In the genomic region with DNA sequence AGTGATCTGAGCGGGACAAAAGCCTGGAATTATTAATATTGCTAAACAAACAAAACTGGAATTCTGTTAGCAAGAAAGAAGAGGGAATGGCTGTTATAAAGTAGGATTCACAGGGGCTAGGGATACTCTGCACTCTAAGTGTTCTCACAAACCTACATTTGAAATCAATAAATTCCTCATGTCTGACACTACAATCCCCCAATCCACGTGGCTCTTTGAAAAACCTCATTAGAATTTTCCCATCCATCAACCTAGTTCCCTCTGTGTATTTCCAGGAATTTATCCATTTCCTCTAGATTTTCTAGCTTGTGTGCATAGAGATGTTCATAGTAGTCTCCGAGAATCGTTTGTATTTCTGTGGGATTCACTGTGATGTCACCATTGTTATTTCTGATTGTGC, we compare ENCODE assay signal across 22 cellular contexts.
"Had no signal": no experiment of that assay in that cellular context is flagged by ENCODE, and none has a peak within 500 bp of the region (broad histone marks: within the 10 kb centered on the region; RNA-seq: fewer than 3 reads in every experiment).

No MANE protein-coding gene starts in this region.

- H3K9me3 ChIP-seq: esophagus squamous epithelium, gastrocnemius medialis, heart right ventricle, left lung, lower lobe of right lung had no signal

- ATAC-seq: esophagus mucosa, gastrocnemius medialis, heart right ventricle, left cardiac atrium, left lung, left ventricle myocardium superior, lower lobe of right lung had no signal

- H3K4me1 ChIP-seq: esophagus squamous epithelium, gastrocnemius medialis, heart right ventricle, left lung, lower lobe of right lung had no signal

- H3K36me3 ChIP-seq: esophagus squamous epithelium, gastrocnemius medialis, heart right ventricle, left lung, lower lobe of right lung had no signal

- H3K4me3 ChIP-seq: coronary artery, dorsolateral prefrontal cortex, esophagus squamous epithelium, gastrocnemius medialis, heart right ventricle, left lung, lower lobe of right lung had no signal

- H3K27ac ChIP-seq: coronary artery, dorsolateral prefrontal cortex, epithelial cell of prostate, esophagus squamous epithelium, gastrocnemius medialis, heart right ventricle, left lung, lower lobe of right lung had no signal

- DNase-seq: dermis blood vessel endothelial cell; dorsolateral prefrontal cortex; effector CD4-positive, alpha-beta T cell; effector memory CD4-positive, alpha-beta T cell; erythroblast; esophagus squamous epithelium; foreskin fibroblast; foreskin melanocyte; gastrocnemius medialis; glutamatergic neuron; head of caudate nucleus; heart right ventricle; hippocampal formation; left cardiac atrium; left lung; left ventricle myocardium superior; lower lobe of right lung; mesenchymal stem cell; midbrain had no signal

- H3K27me3 ChIP-seq: esophagus squamous epithelium, gastrocnemius medialis, heart right ventricle, left lung had no signal
